In the genomic region with DNA sequence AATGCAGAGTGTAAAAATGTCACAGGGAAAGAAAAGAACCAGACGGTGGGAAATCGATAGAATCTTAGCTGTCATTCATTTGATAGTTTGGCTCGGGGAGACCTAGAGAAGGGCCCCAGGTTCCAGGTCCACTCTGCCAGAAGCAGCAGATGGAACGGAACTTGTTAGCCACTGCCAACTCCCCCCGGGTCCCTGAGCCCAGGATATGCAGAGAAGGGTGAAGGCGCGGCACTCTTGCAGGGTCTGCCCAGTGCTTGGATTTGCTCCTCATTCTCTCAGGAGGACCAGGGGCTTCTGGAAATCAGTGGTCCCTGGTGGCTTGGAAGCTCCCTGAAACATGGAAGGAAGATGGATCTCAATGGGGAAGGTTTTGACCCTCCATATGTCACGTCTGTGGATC, we compare ENCODE assay signal across 6 cellular contexts. TPM values are rescaled to one million over a fixed set of nuclear protein-coding genes. Genes with fewer than 3 reads are reported as not detected.
"Had no signal": no experiment of that assay in that cellular context is flagged by ENCODE, and none has a peak within 500 bp of the region (broad histone marks: within the 10 kb centered on the region; RNA-seq: fewer than 3 reads in every experiment).

No MANE protein-coding gene starts in this region.

- H3K36me3 Mint-ChIP-seq: IgD-negative memory B cell had no signal

- DNase-seq: IMR-90, KBM-7 had no signal

- H3K27ac ChIP-seq: HL-60 had no signal

- H3K27ac Mint-ChIP-seq: IgD-negative memory B cell had no signal

- ATAC-seq: HepG2, K562 had no signal

- H3K4me3 Mint-ChIP-seq: IgD-negative memory B cell had no signal

- H3K4me3 ChIP-seq: K562 had no signal

RNA-seq across cellular contexts. Expression of a gene that starts 11.6 kb away (rescaled TPM):
- total RNA-seq: HepG2 had no signal
